12 cellular contexts compared by ENCODE assay signal in the genomic region with DNA sequence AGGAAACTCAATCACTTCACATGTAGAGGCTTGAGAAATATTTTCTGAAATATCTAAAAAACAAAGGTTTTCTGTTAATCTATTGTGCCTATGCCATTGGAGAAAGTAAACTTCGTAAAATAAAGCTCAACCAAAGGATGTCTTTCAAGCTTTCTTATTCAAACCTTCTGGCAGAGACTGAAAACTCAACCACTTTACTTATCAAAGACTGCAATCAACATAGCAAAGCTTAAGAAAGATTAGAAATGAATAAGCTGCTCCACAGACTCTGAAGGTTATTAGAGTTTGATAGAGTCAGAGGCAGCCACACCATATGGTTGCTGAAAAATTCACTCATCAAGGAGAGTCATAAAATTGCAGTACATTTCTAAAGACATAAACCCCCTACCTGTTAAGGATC.
A peak's percentile ranks its signal among the peaks of the same experiment; 100 is the strongest.
DNase-seq lines count a peak whose midpoint lies in the region; ATAC-seq and TF ChIP-seq lines count a peak whose summit lies in the region.
"Had no signal": no experiment of that assay in that cellular context is flagged by ENCODE, and none has a peak within 500 bp of the region (broad histone marks: within the 10 kb centered on the region; RNA-seq: fewer than 3 reads in every experiment).

No MANE protein-coding gene starts in this region.

- H3K9ac ChIP-seq in HUES6 (ENCODE audit: low read length) = no peak overlapping the region
- H3K9ac ChIP-seq: KMS-11 had no signal

- H3K9me3 ChIP-seq in HUES6 (ENCODE audit: control insufficient read depth, insufficient read depth, low read depth, low read length) (no peaks in the 10 kb centered on the region), WERI-Rb-1 (ENCODE audit: severe bottlenecking) (peaks cover 7% of the 10 kb centered on the region)
- H3K9me3 ChIP-seq: A549, BE2C had no signal

- peaks cover 21% of the 10 kb centered on the region for H3K4me1 ChIP-seq in HUES6 (ENCODE audit: control insufficient read depth, insufficient read depth, low read length)
- H3K4me1 ChIP-seq: A549, BE2C had no signal

- H3K27ac ChIP-seq in HUES6 (ENCODE audit: low read depth, low read length) (no peak overlapping the region; the same call in 1 of the 2 replicates), WERI-Rb-1 (peak overlapping the region; percentile 21; the same call in 1 of the 2 replicates)
- H3K27ac ChIP-seq: A549, C4-2B, KMS-11 had no signal

- H3K36me3 ChIP-seq in H7 (replicated peaks; ENCODE audit: control insufficient read depth, insufficient read depth, low read length) (no peaks in the 10 kb centered on the region), HUES6 (ENCODE audit: control insufficient read depth, insufficient read depth, low read length) (no peaks in the 10 kb centered on the region), WERI-Rb-1 (no peaks in the 10 kb centered on the region)
- H3K36me3 ChIP-seq: BE2C had no signal

- DNase-seq in H7 (peak; percentile 2), WERI-Rb-1 (peak; percentile 27)
- no peak for DNase-seq in stimulated activated naive CD4-positive, alpha-beta T cell treated with Interleukin-2 at 50 U/mL for 16 hours (lab: John Stamatoyannopoulos, UW)
- DNase-seq: BE2C; CD4-positive, alpha-beta memory T cell had no signal

- ATAC-seq in GM19463 (IDR thresholded peaks at IDR 0.05; ENCODE audit: unreplicated experiment) (no peak), HG03139 (IDR thresholded peaks at IDR 0.05; ENCODE audit: unreplicated experiment) (no peak)
- ATAC-seq: A549, HepG2 had no signal

- no peak overlapping the region for H3K4me3 ChIP-seq in H7 (ENCODE audit: insufficient read depth, low read depth, low read length)
- peak overlapping the region; percentile 27; the same call in 1 of the 2 replicates for H3K4me3 ChIP-seq in HUES6 (ENCODE audit: low read depth, low read length)
- no peak overlapping the region for H3K4me3 ChIP-seq in WERI-Rb-1 (ENCODE audit: low read depth, low read length)
- H3K4me3 ChIP-seq: A549 had no signal

- no peak for TF ChIP-seq CTCF in WERI-Rb-1 (IDR thresholded peaks at IDR 0.05; ENCODE audit: low read depth, low read length)

- peaks cover 2% of the 10 kb centered on the region; the same call in 1 of the 2 replicates for H3K27me3 ChIP-seq in H7 (ENCODE audit: control insufficient read depth, insufficient read depth, low read length)
- no peaks in the 10 kb centered on the region for H3K27me3 ChIP-seq in HUES6 (ENCODE audit: control insufficient read depth, insufficient read depth, low read length)
- no peaks in the 10 kb centered on the region for H3K27me3 ChIP-seq in WERI-Rb-1 (ENCODE audit: insufficient read depth, low read depth, severe bottlenecking)
- H3K27me3 ChIP-seq: BE2C had no signal
